Comparison of ENCODE assay signal across 23 cellular contexts in genomic region chr2:45690223-45690622, GRCh38. TPM values are rescaled to one million over a fixed set of nuclear protein-coding genes. Genes with fewer than 3 reads are reported as not detected.
DNase-seq lines count a peak whose midpoint lies in the region; ATAC-seq and FAIRE-seq lines count a peak whose summit lies in the region.
"Had no signal": no experiment of that assay in that cellular context is flagged by ENCODE, and none has a peak within 500 bp of the region (broad histone marks: within the 10 kb centered on the region; RNA-seq: fewer than 3 reads in every experiment).

No MANE protein-coding gene starts in this region.

- no peak for ATAC-seq in stimulated activated memory B cell treated with anti-CD40 and anti-IgM and Interleukin-4, amounts not matched to agents 10 μg/mL and 1 μg/mL and 100 μg/mL, for 72 hours
- no peak for ATAC-seq in GM18519 (IDR thresholded peaks at IDR 0.05; ENCODE audit: low FRiP score, unreplicated experiment)
- ATAC-seq: activated CD8-positive, alpha-beta T cell treated with anti-CD3 and anti-CD28 coated beads, Interleukin-2, amount 10 ng/mL, durations not matched to agents 7 days and 5 days; HepG2; natural killer cell had no signal

- H3K36me3 Mint-ChIP-seq in stimulated activated memory B cell treated with anti-CD40 and anti-IgM and Interleukin-4, amounts not matched to agents 10 μg/mL and 1 μg/mL and 100 μg/mL, for 72 hours: no peaks in the 10 kb centered on the region
- H3K36me3 Mint-ChIP-seq: CD4-positive, alpha-beta memory T cell; natural killer cell had no signal

- in situ Hi-C loops in SK-MEL-5 (cut with HindIII; ENCODE audit: low pct_unique_long_range_greater_than_20kb, low sequenced_read_pairs): no loop called here

- FAIRE-seq in GM18507 (lab: Jason Lieb, UNC): peak; percentile 47
- FAIRE-seq: colon, H1, HepG2, urothelium cell line had no signal

- no peak overlapping the region for H3K27ac Mint-ChIP-seq in stimulated activated memory B cell treated with anti-CD40 and anti-IgM and Interleukin-4, amounts not matched to agents 10 μg/mL and 1 μg/mL and 100 μg/mL, for 72 hours
- H3K27ac Mint-ChIP-seq: activated CD8-positive, alpha-beta T cell treated with anti-CD3 and anti-CD28 coated beads, Interleukin-2, amount 10 ng/mL, durations not matched to agents 7 days and 5 days; natural killer cell; progenitor cell of endocrine pancreas had no signal

- H3K4me1 Mint-ChIP-seq in stimulated activated memory B cell treated with anti-CD40 and anti-IgM and Interleukin-4, amounts not matched to agents 10 μg/mL and 1 μg/mL and 100 μg/mL, for 72 hours: peaks cover 5% of the 10 kb centered on the region

- DNase-seq in GM18507 (ENCODE audit: extremely low spot score, insufficient read length, low read depth): no peak
- peak; percentile 93 for DNase-seq in SK-MEL-5 (ENCODE audit: low read depth, low spot score)
- DNase-seq in medulla oblongata (ENCODE audit: extremely low spot score): peak; percentile 38
- no peak for DNase-seq in NCI-H2171 treated with DMSO at 0.1 percent for 48 hours (lab: John Stamatoyannopoulos, UW)
- DNase-seq in NCI-H2227 treated with DMSO at 0.1 percent for 48 hours (lab: John Stamatoyannopoulos, UW): no peak
- DNase-seq: activated CD4-positive, alpha-beta T cell treated with anti-CD3 and anti-CD28 coated beads for 1 hour; activated CD8-positive, alpha-beta T cell treated with anti-CD3 and anti-CD28 coated beads, Interleukin-2, amount 10 ng/mL, durations not matched to agents 7 days and 5 days; activated gamma-delta T cell treated with Interleukin-2 at 50 U/mL for 16 hours; brain microvascular endothelial cell; CD4-positive, alpha-beta memory T cell; DMS79; left cardiac atrium; natural killer cell; NCI-H1417 treated with DMSO at 0.1 percent for 48 hours; NCI-H526; SW 1271 had no signal

- H3K27me3 Mint-ChIP-seq in stimulated activated memory B cell treated with anti-CD40 and anti-IgM and Interleukin-4, amounts not matched to agents 10 μg/mL and 1 μg/mL and 100 μg/mL, for 72 hours: no peaks in the 10 kb centered on the region
- H3K27me3 Mint-ChIP-seq: CD4-positive, alpha-beta memory T cell had no signal

- no peaks in the 10 kb centered on the region for H3K9me3 Mint-ChIP-seq in stimulated activated memory B cell treated with anti-CD40 and anti-IgM and Interleukin-4, amounts not matched to agents 10 μg/mL and 1 μg/mL and 100 μg/mL, for 72 hours
- H3K9me3 Mint-ChIP-seq: CD4-positive, alpha-beta memory T cell; natural killer cell had no signal

- peak overlapping the region; percentile 22 for H3K4me3 Mint-ChIP-seq in stimulated activated memory B cell treated with anti-CD40 and anti-IgM and Interleukin-4, amounts not matched to agents 10 μg/mL and 1 μg/mL and 100 μg/mL, for 72 hours
- H3K4me3 Mint-ChIP-seq: activated CD8-positive, alpha-beta T cell treated with anti-CD3 and anti-CD28 coated beads, Interleukin-2, amount 10 ng/mL, durations not matched to agents 7 days and 5 days; CD4-positive, alpha-beta memory T cell; natural killer cell had no signal

RNA-seq across cellular contexts. Expression of gene PRKCE, which starts 38.7 kb away (rescaled TPM):
- 22.9 and 24.6 TPM in 2 replicates for total RNA-seq in SK-MEL-5 (2014; rRNA removed; shearing (Covaris generic))
- 12.8 and 16.7 TPM in 2 replicates for polyA plus RNA-seq in SK-MEL-5 (2015; cell fraction: cytosol; rRNA removed)
- 26.4 and 34.4 TPM in 2 replicates for polyA plus RNA-seq in SK-MEL-5 (2015; cell fraction: nucleus; rRNA removed)

Comparison
In these comparisons a context has a peak if more than half of its experiments do, and no peak if none do; other contexts are left out.
1. DNase-seq: peak in SK-MEL-5 (single experiment) and medulla oblongata (single experiment); none in GM18507 (single experiment), NCI-H2171 treated with DMSO at 0.1 percent for 48 hours (single experiment) and NCI-H2227 treated with DMSO at 0.1 percent for 48 hours (single experiment).